Comparison of ENCODE assay signal across 20 cellular contexts in the genomic region with DNA sequence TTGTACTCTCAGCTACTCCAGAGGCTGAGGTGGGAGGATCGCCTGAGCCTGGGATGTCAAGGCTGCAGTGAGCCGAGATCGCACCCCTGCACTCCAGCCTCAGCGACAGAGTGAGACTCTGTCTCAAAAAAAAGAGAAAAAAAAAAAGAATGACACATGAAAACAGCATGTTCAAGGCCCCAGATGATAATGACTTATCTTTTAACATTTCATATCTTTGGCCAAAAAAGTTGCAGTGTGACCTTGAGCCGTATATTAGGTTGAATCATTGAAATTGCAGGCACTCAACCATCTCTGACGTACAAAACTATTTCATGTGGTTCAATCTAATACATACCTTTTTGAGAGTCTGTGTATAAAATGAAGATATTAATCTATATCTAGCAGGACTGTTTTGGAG.
DNase-seq lines count a peak whose midpoint lies in the region; ATAC-seq, FAIRE-seq and TF ChIP-seq lines count a peak whose summit lies in the region.
"Had no signal": no experiment of that assay in that cellular context is flagged by ENCODE, and none has a peak within 500 bp of the region (broad histone marks: within the 10 kb centered on the region; RNA-seq: fewer than 3 reads in every experiment).

No MANE protein-coding gene starts in this region.

- peaks cover 21 to 46% (median 25%) of the 10 kb centered on the region in 10 experiments for H3K4me1 ChIP-seq in BLaER1 treated with 17β-estradiol and CSF1 and Interleukin-3, amounts not matched to agents 10 nM and 100 nM
- H3K4me1 ChIP-seq in K562 (replicated peaks in 1 of 2; ENCODE audit: control insufficient read depth in 2 of 2, insufficient read depth in 2 of 2, low read length in 2 of 2) (peaks cover 10 to 15% of the 10 kb centered on the region in 2 experiments; a peak in 4 of 5 replicates), neutrophil (ENCODE audit: control insufficient read depth in 1 of 2, insufficient read depth in 1 of 2, low read depth in 1 of 2, low read length in 1 of 2) (peaks cover 37 to 42% of the 10 kb centered on the region in 2 experiments), heart left ventricle (peaks cover 0 to 9% (median 0%) of the 10 kb centered on the region in 12 donors)
- no peaks in the 10 kb centered on the region for H3K4me1 ChIP-seq in CD8-positive, alpha-beta memory T cell (ENCODE audit: insufficient read depth, low read length)
- H3K4me1 ChIP-seq: BE2C had no signal

- 11% methylated on average over 5 of the region's 6 CpGs for WGBS in K562 (ENCODE audit: insufficient coverage, low coverage, missing lambda C conversion rate)
- 82 to 87% (median 83%) methylated on average over 6 of the region's 6 CpGs for WGBS in heart left ventricle, 4 donors

- no peaks in the 10 kb centered on the region for H3K9me1 ChIP-seq in K562 (ENCODE audit: control insufficient read depth, insufficient read depth, low read length)

- POLR2A ChIA-PET in K562 (lab: Yijun Ruan, JAX), result interaction anchor here (0.9 to 1.4 kb wide), 3 partner anchors 12 to 30 kb away, joined by 3 read pairs; no protein-coding TSS in a partner anchor
- POLR2A ChIA-PET in CD8-positive, alpha-beta memory T cell (lab: Charles Lee), result no interaction called here

- H2AFZ ChIP-seq in K562 (ENCODE audit: low read depth, low read length), result peak overlapping the region; percentile 36; the same call in 1 of the 2 replicates

- H3K4me3 ChIP-seq in BLaER1 treated with 17β-estradiol and CSF1 and Interleukin-3, amounts not matched to agents 10 nM and 100 nM, result no peak overlapping the region
- no peak overlapping the region for H3K4me3 ChIP-seq in K562
- H3K4me3 ChIP-seq in neutrophil (ENCODE audit: low read depth in 1 of 2, low read length in 1 of 2), result no peak overlapping the region
- no peak overlapping the region for H3K4me3 ChIP-seq in heart left ventricle
- no peak overlapping the region for H3K4me3 ChIP-seq in CD8-positive, alpha-beta memory T cell (ENCODE audit: low read length)
- H3K4me3 ChIP-seq: GM23338 had no signal

- no peaks in the 10 kb centered on the region for H3K27me3 ChIP-seq in BLaER1 treated with 17β-estradiol and CSF1 and Interleukin-3, amounts not matched to agents 10 nM and 100 nM
- H3K27me3 ChIP-seq in K562 (ENCODE audit: control insufficient read depth in 2 of 2, insufficient read depth in 2 of 2, low read length in 2 of 2), result no peaks in the 10 kb centered on the region
- no peaks in the 10 kb centered on the region for H3K27me3 ChIP-seq in neutrophil
- H3K27me3 ChIP-seq in heart left ventricle, result no peaks in the 10 kb centered on the region
- no peaks in the 10 kb centered on the region for H3K27me3 ChIP-seq in CD8-positive, alpha-beta memory T cell (ENCODE audit: insufficient read depth, low read length, poor library complexity, severe bottlenecking)
- H3K27me3 ChIP-seq: BE2C had no signal

- DNase-seq in OCI-M1 (lab: John Stamatoyannopoulos, UW) (peak; percentile 8), K562 (ENCODE audit: extremely low read depth in 1 of 4, low spot score in 3 of 4) (no peak), heart left ventricle (no peak), NCI-H1436 (lab: John Stamatoyannopoulos, UW) (no peak), cerebellar nuclear complex (lab: John Stamatoyannopoulos, UW) (no peak)
- no peak for DNase-seq in CD8-positive, alpha-beta memory T cell
- DNase-seq: ACHN; BE2C; CD4-positive, alpha-beta T cell; DMS153; DMS79; HFFc6 had no signal

- no peak for TF ChIP-seq POLR2A in K562 (conservative IDR thresholded peaks at IDR 0.05)
- no peak for TF ChIP-seq POLR2A in heart left ventricle (IDR thresholded peaks at IDR 0.05)

- H3K4me3 Mint-ChIP-seq in CD8-positive, alpha-beta memory T cell, result no peak overlapping the region
- H3K4me3 Mint-ChIP-seq: CD4-positive, alpha-beta T cell; GM23338; HFFc6; IgD-negative memory B cell had no signal

- TF ChIP-seq CTCF in K562 (IDR thresholded peaks at IDR 0.05 in 2 of 3, conservative IDR thresholded peaks at IDR 0.05 in 1 of 3; ENCODE audit: insufficient read depth in 2 of 3, low read depth in 1 of 3, low read length in 3 of 3) (no peak), neutrophil (IDR thresholded peaks at IDR 0.05) (no peak), heart left ventricle (IDR thresholded peaks at IDR 0.05) (no peak)

- peaks cover 0 to 11% (median 0%) of the 10 kb centered on the region in 5 donors for H3K9me3 Mint-ChIP-seq in CD8-positive, alpha-beta memory T cell
- H3K9me3 Mint-ChIP-seq: CD4-positive, alpha-beta T cell had no signal

- CTCF ChIA-PET in K562 (lab: Yijun Ruan, JAX; ENCODE audit: low intra/inter-chr PET ratio), result no interaction called here
- CTCF ChIA-PET in CD8-positive, alpha-beta memory T cell (lab: Charles Lee), result interaction anchor here (1.2 kb wide), 1 partner anchor 16 kb away, joined by 3 read pairs; no protein-coding TSS in a partner anchor

- no peaks in the 10 kb centered on the region for H3K79me2 ChIP-seq in K562 (ENCODE audit: control insufficient read depth, insufficient read depth, low read length)

- H3K36me3 ChIP-seq in BLaER1 treated with 17β-estradiol and CSF1 and Interleukin-3, amounts not matched to agents 10 nM and 100 nM, result no peaks in the 10 kb centered on the region
- no peaks in the 10 kb centered on the region for H3K36me3 ChIP-seq in K562 (ENCODE audit: control insufficient read depth, insufficient read depth, low read length)
- H3K36me3 ChIP-seq in neutrophil, result no peaks in the 10 kb centered on the region
- no peaks in the 10 kb centered on the region for H3K36me3 ChIP-seq in heart left ventricle
- no peaks in the 10 kb centered on the region for H3K36me3 ChIP-seq in CD8-positive, alpha-beta memory T cell (ENCODE audit: insufficient read depth, low read length)
- H3K36me3 ChIP-seq: BE2C had no signal

- peaks cover 0 to 38% (median 18%) of the 10 kb centered on the region in 11 experiments; a peak in 15 of 22 replicates for H3K9me3 ChIP-seq in BLaER1 treated with 17β-estradiol and CSF1 and Interleukin-3, amounts not matched to agents 10 nM and 100 nM (replicated peaks in 1 of 11)
- H3K9me3 ChIP-seq in K562 (replicated peaks; ENCODE audit: control insufficient read depth, insufficient read depth, low read depth, low read length) (peaks cover 5% of the 10 kb centered on the region; the same call in 1 of the 2 replicates), neutrophil (no peaks in the 10 kb centered on the region), heart left ventricle (peaks cover 0 to 6% (median 0%) of the 10 kb centered on the region in 12 donors)
- no peaks in the 10 kb centered on the region for H3K9me3 ChIP-seq in CD8-positive, alpha-beta memory T cell (ENCODE audit: low read length)
- H3K9me3 ChIP-seq: BE2C had no signal

- H4K20me1 ChIP-seq in BLaER1 treated with 17β-estradiol and CSF1 and Interleukin-3, amounts not matched to agents 10 nM and 100 nM, result no peaks in the 10 kb centered on the region
- no peaks in the 10 kb centered on the region for H4K20me1 ChIP-seq in K562 (replicated peaks; ENCODE audit: control insufficient read depth, insufficient read depth, low read length)

- peak; percentile 58 for ATAC-seq in K562
- no peak for ATAC-seq in heart left ventricle
- ATAC-seq: GM23338, HCT116, HepG2 had no signal

- no TSS peak for BruUV-seq in K562 (replicated peaks; lab: Mats Ljungman, UMichigan)

- intact Hi-C loops in K562 (cut with micrococcal nuclease) (no loop called here), heart left ventricle (cut with DNase I) (no loop called here)

- no peak overlapping the region for H3K9ac ChIP-seq in BLaER1 treated with 17β-estradiol and CSF1 and Interleukin-3, amounts not matched to agents 10 nM and 100 nM
- peak overlapping the region in 1 of 2 experiments; percentile 75; a peak in 1 of 4 replicates for H3K9ac ChIP-seq in K562 (ENCODE audit: insufficient read depth in 1 of 2, low read depth in 2 of 2, low read length in 2 of 2)

- FAIRE-seq in K562 (lab: Jason Lieb, UNC), result no peak
- FAIRE-seq: H54, HepG2 had no signal

- in situ Hi-C loops in K562 (cut with MboI), result no loop called here

- TF ChIP-seq RAD21 in K562 (CRISPR knock-in tag; conservative IDR thresholded peaks at IDR 0.05 in 1 of 2, IDR thresholded peaks at IDR 0.05 in 1 of 2), result no peak

- H3K27ac Mint-ChIP-seq in CD8-positive, alpha-beta memory T cell, result no peak overlapping the region
- H3K27ac Mint-ChIP-seq: CD4-positive, alpha-beta T cell; GM23338; HFFc6; IgD-negative memory B cell had no signal

- H3K4me1 Mint-ChIP-seq in CD8-positive, alpha-beta memory T cell, result no peaks in the 10 kb centered on the region

- TF ChIP-seq EP300 in K562 (IDR thresholded peaks at IDR 0.05; ENCODE audit: low read length), result peak; percentile 25; the same call in 1 of the 2 replicates

- H3K36me3 Mint-ChIP-seq in CD8-positive, alpha-beta memory T cell, result no peaks in the 10 kb centered on the region

- peak overlapping the region; percentile 2 to 74 (median 35); a peak in 17 of 22 replicates for H3K4me2 ChIP-seq in BLaER1 treated with 17β-estradiol and CSF1 and Interleukin-3, amounts not matched to agents 10 nM and 100 nM
- no peak overlapping the region for H3K4me2 ChIP-seq in K562 (ENCODE audit: insufficient read depth, low read length)
- H3K4me2 ChIP-seq: GM23338 had no signal

- H3K27me3 Mint-ChIP-seq in CD8-positive, alpha-beta memory T cell, result peaks cover 7 to 8% of the 10 kb centered on the region in 2 donors
- H3K27me3 Mint-ChIP-seq: CD4-positive, alpha-beta T cell; IgD-negative memory B cell had no signal

- peak overlapping the region in 3 of 11 experiments; percentile 41 to 51 (median 44); a peak in 6 of 22 replicates for H3K27ac ChIP-seq in BLaER1 treated with 17β-estradiol and CSF1 and Interleukin-3, amounts not matched to agents 10 nM and 100 nM
- H3K27ac ChIP-seq in K562 (ENCODE audit: extremely low read depth, low read depth, low read length) (no peak overlapping the region), neutrophil (peak overlapping the region; percentile 73), heart left ventricle (no peak overlapping the region)
- no peak overlapping the region for H3K27ac ChIP-seq in CD8-positive, alpha-beta memory T cell (ENCODE audit: low read depth, low read length)
- H3K27ac ChIP-seq: C4-2B had no signal
